In genomic region chr1:30106125-30106524, GRCh38 we compare ENCODE assay signal across 9 cellular contexts.
DNase-seq lines count a peak whose midpoint lies in the region; ATAC-seq and TF ChIP-seq lines count a peak whose summit lies in the region.
"Had no signal": no experiment of that assay in that cellular context is flagged by ENCODE, and none has a peak within 500 bp of the region (broad histone marks: within the 10 kb centered on the region; RNA-seq: fewer than 3 reads in every experiment).

No MANE protein-coding gene starts in this region.

- no peak for TF ChIP-seq POLR2A in erythroblast (IDR thresholded peaks at IDR 0.05; ENCODE audit: low read length)
- no peak for TF ChIP-seq POLR2A in ovary (IDR thresholded peaks at IDR 0.05)

- H3K9ac ChIP-seq in NT2/D1 (ENCODE audit: insufficient read length, low read depth) = no peak overlapping the region
- H3K9ac ChIP-seq: BLaER1 treated with 17β-estradiol and CSF1 and Interleukin-3, amounts not matched to agents 10 nM and 100 nM had no signal

- H3K4me1 ChIP-seq in NT2/D1 (ENCODE audit: insufficient read depth, insufficient read length) (peaks cover 4% of the 10 kb centered on the region), ovary (ENCODE audit: insufficient read depth) (no peaks in the 10 kb centered on the region)

- WGBS in ovary, 3 donors = 34 to 43% (median 43%) methylated on average over 8 of the region's 8 CpGs

- no peak for ATAC-seq in GM21825 (IDR thresholded peaks at IDR 0.05; ENCODE audit: unreplicated experiment)
- ATAC-seq in GM19467 (IDR thresholded peaks at IDR 0.05; ENCODE audit: unreplicated experiment) = no peak

- H3K9me3 ChIP-seq in NT2/D1 (ENCODE audit: insufficient read depth, low read length) (no peaks in the 10 kb centered on the region), ovary (no peaks in the 10 kb centered on the region)
- H3K9me3 ChIP-seq: BLaER1 treated with 17β-estradiol and CSF1 and Interleukin-3, amounts not matched to agents 10 nM and 100 nM had no signal

- H3K27me3 ChIP-seq in NT2/D1 (ENCODE audit: insufficient read depth, insufficient read length) = peaks cover 18% of the 10 kb centered on the region
- H3K27me3 ChIP-seq in ovary = no peaks in the 10 kb centered on the region
- H3K27me3 ChIP-seq: BLaER1 treated with 17β-estradiol and CSF1 and Interleukin-3, amounts not matched to agents 10 nM and 100 nM had no signal

- H3K27ac ChIP-seq in ovary = no peak overlapping the region
- H3K27ac ChIP-seq: BLaER1 treated with 17β-estradiol and CSF1 and Interleukin-3, amounts not matched to agents 10 nM and 100 nM had no signal

- TF ChIP-seq EP300 in ovary (IDR thresholded peaks at IDR 0.05) = no peak

- peak in 1 of 3 donors; percentile 14 for TF ChIP-seq CTCF in ovary (IDR thresholded peaks at IDR 0.05)

- H3K4me3 ChIP-seq in NT2/D1 (ENCODE audit: insufficient read length, low read depth) (no peak overlapping the region), ovary (no peak overlapping the region)
- H3K4me3 ChIP-seq: BLaER1 treated with 17β-estradiol and CSF1 and Interleukin-3, amounts not matched to agents 10 nM and 100 nM had no signal

- peak in 2 of 3 experiments; percentile 20 to 54 for DNase-seq in NCI-H1417 (lab: John Stamatoyannopoulos, UW)
- no peak for DNase-seq in NCI-H1417 treated with DMSO at 0.1 percent for 48 hours (lab: John Stamatoyannopoulos, UW)
- peak; percentile 78 for DNase-seq in NT2/D1 (ENCODE audit: low read depth, low spot score)
- DNase-seq in erythroblast (lab: John Stamatoyannopoulos, UW) = peak; percentile 47 to 49
- DNase-seq in retina = peak; percentile 48
- DNase-seq in ovary = no peak

- H3K36me3 ChIP-seq in NT2/D1 (ENCODE audit: insufficient read depth, insufficient read length, low read length) = no peaks in the 10 kb centered on the region
- H3K36me3 ChIP-seq in ovary = no peaks in the 10 kb centered on the region
- H3K36me3 ChIP-seq: BLaER1 treated with 17β-estradiol and CSF1 and Interleukin-3, amounts not matched to agents 10 nM and 100 nM had no signal

- intact Hi-C loops in ovary (cut with DNase I) = no loop called here

Comparison
In these comparisons a context has a peak if more than half of its experiments do, and no peak if none do; other contexts are left out.
1. DNase-seq: peak in NCI-H1417 (2 of 3), NT2/D1 (single experiment), erythroblast (2 of 2) and retina (single experiment); none in NCI-H1417 treated with DMSO at 0.1 percent for 48 hours (single experiment) and ovary (0 of 5).